ENCODE assay signal across 21 cellular contexts in the genomic region with DNA sequence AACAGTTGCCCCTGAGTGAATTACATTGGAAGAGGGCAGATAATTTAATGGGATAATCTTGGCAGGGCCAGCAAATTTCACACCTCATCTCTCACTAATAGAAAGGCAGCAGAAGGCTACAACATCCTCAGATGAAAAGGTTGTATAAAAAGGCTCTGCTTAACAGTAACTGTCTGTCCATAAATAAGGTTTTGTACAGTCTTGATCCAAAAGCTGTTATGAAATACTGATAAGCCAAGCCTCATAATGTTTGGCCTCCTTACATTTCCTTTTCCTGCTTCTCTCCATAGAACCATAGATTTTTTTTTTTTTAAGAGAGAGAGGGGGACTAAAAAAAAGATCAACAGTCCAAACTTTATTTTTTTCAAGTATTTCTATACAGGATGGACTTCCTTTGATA. TPM values are rescaled to one million over a fixed set of nuclear protein-coding genes. Genes with fewer than 3 reads are reported as not detected.
DNase-seq lines count a peak whose midpoint lies in the region; ATAC-seq and TF ChIP-seq lines count a peak whose summit lies in the region.
"Had no signal": no experiment of that assay in that cellular context is flagged by ENCODE, and none has a peak within 500 bp of the region (broad histone marks: within the 10 kb centered on the region; RNA-seq: fewer than 3 reads in every experiment).

No MANE protein-coding gene starts in this region.

- H3K9ac ChIP-seq in SK-N-SH, result no peak overlapping the region
- H3K9ac ChIP-seq: GM23248, parathyroid adenoma had no signal

- H3F3A ChIP-seq in SK-N-SH (replicated peaks; ENCODE audit: insufficient read depth), result no peaks in the 10 kb centered on the region

- no TSS peak for BruUV-seq in Panc1 (replicated peaks; lab: Mats Ljungman, UMichigan)

- no peaks in the 10 kb centered on the region for H3K79me2 ChIP-seq in SK-N-SH (ENCODE audit: insufficient read depth)

- no peaks in the 10 kb centered on the region for H3K9me3 ChIP-seq in SK-N-SH
- no peaks in the 10 kb centered on the region for H3K9me3 ChIP-seq in Panc1 (ENCODE audit: control insufficient read depth, insufficient read depth, low read depth, low read length)
- no peaks in the 10 kb centered on the region for H3K9me3 ChIP-seq in thoracic aorta

- intact Hi-C loops in Panc1 (cut with micrococcal nuclease; ENCODE audit: unreplicated experiment), result loop anchor here (10.0 kb wide), 4 partner anchors 85 to 465 kb away; no protein-coding TSS in a partner anchor

- no peak for TF ChIP-seq EP300 in SK-N-SH (IDR thresholded peaks at IDR 0.05; ENCODE audit: borderline replicate concordance in 1 of 2, low read depth in 1 of 2, low read length in 1 of 2)

- H3K4me3 ChIP-seq in SK-N-SH (ENCODE audit: low read depth in 2 of 2, low read length in 1 of 2) (no peak overlapping the region), Panc1 (ENCODE audit: low read depth in 2 of 2, low read length in 2 of 2) (no peak overlapping the region), fibroblast of villous mesenchyme (ENCODE audit: low read depth, low read length) (no peak overlapping the region), thoracic aorta (peak overlapping the region; percentile 51)
- H3K4me3 ChIP-seq: GM23248 had no signal

- H2AFZ ChIP-seq in SK-N-SH (ENCODE audit: low read depth), result no peak overlapping the region
- H2AFZ ChIP-seq: GM23248, parathyroid adenoma had no signal

- TF ChIP-seq CTCF in SK-N-SH (IDR thresholded peaks at IDR 0.05) (no peak), Panc1 (IDR thresholded peaks at IDR 0.05) (no peak), fibroblast of villous mesenchyme (IDR thresholded peaks at IDR 0.05; ENCODE audit: insufficient read depth, low read depth, low read length) (no peak), thoracic aorta (IDR thresholded peaks at IDR 0.05) (no peak)

- H3K4me1 ChIP-seq in SK-N-SH (ENCODE audit: control insufficient read depth in 1 of 2, insufficient read depth in 2 of 2, low read depth in 1 of 2, low read length in 1 of 2) (peaks cover 0 to 16% of the 10 kb centered on the region in 2 experiments; a peak in 3 of 4 replicates), Panc1 (ENCODE audit: control insufficient read depth, insufficient read depth, low read length) (peaks cover 60% of the 10 kb centered on the region), thoracic aorta (ENCODE audit: control insufficient read depth in 1 of 2, low read depth in 2 of 2) (peaks cover 41 to 81% of the 10 kb centered on the region in 2 donors)
- H3K4me1 ChIP-seq: parathyroid adenoma had no signal

- H3K36me3 ChIP-seq in SK-N-SH (replicated peaks in 1 of 2; ENCODE audit: control insufficient read depth in 1 of 2, insufficient read depth in 2 of 2, low read length in 1 of 2), result peaks cover 0 to 3% of the 10 kb centered on the region in 2 experiments
- no peaks in the 10 kb centered on the region for H3K36me3 ChIP-seq in Panc1 (ENCODE audit: control insufficient read depth, insufficient read depth, low read length)
- H3K36me3 ChIP-seq in thoracic aorta, result no peaks in the 10 kb centered on the region

- CTCF ChIA-PET in SK-N-SH (lab: Yijun Ruan, JAX), result interaction anchor here (0.7 to 2.1 kb wide), 6 partner anchors 14 to 463 kb away, joined by 3 to 7 read pairs (median 4); no protein-coding TSS in a partner anchor
- CTCF ChIA-PET in Panc1 (lab: Charles Lee), result no interaction called here

- no peak overlapping the region for H3K27ac ChIP-seq in SK-N-SH (ENCODE audit: low read depth in 2 of 2, low read length in 1 of 2)
- H3K27ac ChIP-seq in Panc1 (ENCODE audit: low read length), result peak overlapping the region; percentile 5; the same call in 1 of the 2 replicates
- peak overlapping the region in 1 of 2 donors; percentile 37 for H3K27ac ChIP-seq in thoracic aorta
- H3K27ac ChIP-seq: GM23248, parathyroid adenoma had no signal

- H4K20me1 ChIP-seq in SK-N-SH (ENCODE audit: insufficient read depth), result no peaks in the 10 kb centered on the region; the same call in 1 of the 2 replicates

- DNase-seq in SK-N-SH (no peak), Panc1 (ENCODE audit: low read depth, low spot score) (no peak), fibroblast of villous mesenchyme (ENCODE audit: low read depth) (peak; percentile 78), thoracic aorta (ENCODE audit: low spot score) (no peak), ecto neural progenitor cell (ENCODE audit: low spot score) (no peak)
- DNase-seq: ACHN; activated CD4-positive, alpha-beta T cell treated with anti-CD3 and anti-CD28 coated beads for 1 hour; activated naive CD8-positive, alpha-beta T cell treated with anti-CD3 and anti-CD28 coated beads, Interleukin-2, amount 10 ng/mL, durations not matched to agents 7 days and 5 days; C1 segment of cervical spinal cord; glutamatergic neuron; GM23248; naive thymus-derived CD4-positive, alpha-beta T cell; NCI-H1417 treated with DMSO at 0.1 percent for 48 hours; NCI-H2171 treated with DMSO at 0.1 percent for 48 hours; stimulated activated CD4-positive, alpha-beta T cell treated with anti-CD3 and anti-CD28 coated beads, Interleukin-4, amount 100 ng/mL, for 1 hour had no signal

- POLR2A ChIA-PET in SK-N-SH (lab: Yijun Ruan, JAX) (no interaction called here), Panc1 (lab: Charles Lee) (interaction anchor here (0.7 kb wide), 1 partner anchor 258 kb away, joined by 4 read pairs; no protein-coding TSS in a partner anchor)

- H3K4me2 ChIP-seq in SK-N-SH, result no peak overlapping the region

- TF ChIP-seq RAD21 in SK-N-SH (IDR thresholded peaks at IDR 0.05; ENCODE audit: low read length), result no peak

- H3K27me3 ChIP-seq in SK-N-SH (ENCODE audit: insufficient read depth) (no peaks in the 10 kb centered on the region), Panc1 (ENCODE audit: control insufficient read depth, insufficient read depth, low read length) (no peaks in the 10 kb centered on the region), thoracic aorta (replicated peaks; ENCODE audit: insufficient read depth) (no peaks in the 10 kb centered on the region)

- H3K9me2 ChIP-seq in SK-N-SH, result no peaks in the 10 kb centered on the region

- in situ Hi-C loops in Panc1 (cut with HindIII; ENCODE audit: low pct_unique_long_range_greater_than_20kb, low sequenced_read_pairs), result no loop called here

- ATAC-seq in SK-N-SH treated with all-trans-retinoic acid at 6 μM for 48 hours, result no peak
- no peak for ATAC-seq in Panc1
- no peak for ATAC-seq in thoracic aorta (ENCODE audit: insufficient number of reproducible peaks, low FRiP score, low read depth)
- no peak for ATAC-seq in GM21737 (IDR thresholded peaks at IDR 0.05; ENCODE audit: unreplicated experiment)
- no peak for ATAC-seq in GM18858 (IDR thresholded peaks at IDR 0.05; ENCODE audit: unreplicated experiment)
- ATAC-seq: activated T-helper 17 cell treated with anti-CD3 and anti-CD28 coated beads, Interleukin-2, amount 50 U/mL, for 72 hours; naive thymus-derived CD4-positive, alpha-beta T cell had no signal

TF ChIP-seq in SK-N-SH treated with all-trans-retinoic acid at 6 μM for 48 hours, 23 proteins besides CTCF, POLR2A, EP300 and RAD21:
- TF ChIP-seq ZNF70 (CRISPR knock-in tag; IDR thresholded peaks at IDR 0.05), result peak; percentile 52; the same call in 1 of the 2 replicates
- TF ChIP-seq SNAI2 (CRISPR knock-in tag; IDR thresholded peaks at IDR 0.05), result no peak

TF ChIP-seq in SK-N-SH, 30 proteins besides CTCF, POLR2A, EP300 and RAD21:
- TF ChIP-seq, protein P1, sequence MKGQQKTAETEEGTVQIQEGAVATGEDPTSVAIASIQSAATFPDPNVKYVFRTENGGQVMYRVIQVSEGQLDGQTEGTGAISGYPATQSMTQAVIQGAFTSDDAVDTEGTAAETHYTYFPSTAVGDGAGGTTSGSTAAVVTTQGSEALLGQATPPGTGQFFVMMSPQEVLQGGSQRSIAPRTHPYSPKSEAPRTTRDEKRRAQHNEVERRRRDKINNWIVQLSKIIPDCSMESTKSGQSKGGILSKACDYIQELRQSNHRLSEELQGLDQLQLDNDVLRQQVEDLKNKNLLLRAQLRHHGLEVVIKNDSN (IDR thresholded peaks at IDR 0.05; ENCODE audit: borderline replicate concordance, low read depth), result no peak
- TF ChIP-seq, protein P2, sequence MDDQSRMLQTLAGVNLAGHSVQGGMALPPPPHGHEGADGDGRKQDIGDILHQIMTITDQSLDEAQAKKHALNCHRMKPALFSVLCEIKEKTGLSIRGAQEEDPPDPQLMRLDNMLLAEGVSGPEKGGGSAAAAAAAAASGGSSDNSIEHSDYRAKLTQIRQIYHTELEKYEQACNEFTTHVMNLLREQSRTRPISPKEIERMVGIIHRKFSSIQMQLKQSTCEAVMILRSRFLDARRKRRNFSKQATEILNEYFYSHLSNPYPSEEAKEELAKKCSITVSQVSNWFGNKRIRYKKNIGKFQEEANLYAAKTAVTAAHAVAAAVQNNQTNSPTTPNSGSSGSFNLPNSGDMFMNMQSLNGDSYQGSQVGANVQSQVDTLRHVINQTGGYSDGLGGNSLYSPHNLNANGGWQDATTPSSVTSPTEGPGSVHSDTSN (IDR thresholded peaks at IDR 0.05), result no peak
- TF ChIP-seq JUND (IDR thresholded peaks at IDR 0.05), result no peak
- no peak for TF ChIP-seq GATA2 (CRISPR knock-in tag; IDR thresholded peaks at IDR 0.05)
- no peak for TF ChIP-seq FOXM1 (IDR thresholded peaks at IDR 0.05; ENCODE audit: low read depth)
- no peak for TF ChIP-seq RFX5 (IDR thresholded peaks at IDR 0.05; ENCODE audit: low read length)
- no peak for TF ChIP-seq TEAD4 (IDR thresholded peaks at IDR 0.05; ENCODE audit: borderline replicate concordance, insufficient read depth)
- TF ChIP-seq TCF12 (IDR thresholded peaks at IDR 0.05), result no peak
- TF ChIP-seq YY1 (IDR thresholded peaks at IDR 0.05; ENCODE audit: low read depth), result no peak
- no peak for TF ChIP-seq EZH2phosphoT487 (IDR thresholded peaks at IDR 0.05; ENCODE audit: borderline replicate concordance, low read depth)
- TF ChIP-seq FOXJ3 (CRISPR knock-in tag; IDR thresholded peaks at IDR 0.05), result no peak
- TF ChIP-seq SMC3 (IDR thresholded peaks at IDR 0.05; ENCODE audit: low read depth, low read length), result no peak

RNA-seq across cellular contexts. Expression of a gene that starts 6.1 kb away (rescaled TPM):
- 4.0 and 5.5 TPM in 2 replicates for polyA plus RNA-seq in SK-N-SH (2012; rRNA removed)
- polyA plus RNA-seq in SK-N-SH (2012; cell fraction: cytosol; rRNA removed), result 6.1 and 6.7 TPM in 2 replicates
- 3.8 and 5.0 TPM in 2 replicates for polyA plus RNA-seq in SK-N-SH (2012; cell fraction: nucleus; rRNA removed)
- 19.3 TPM for total RNA-seq in Panc1 (2021; ENCODE audit: unreplicated experiment)
- polyA plus RNA-seq in Panc1 (2012; ENCODE audit: insufficient read length), result 7.8 TPM
- 8.6 and 10.3 TPM in 2 replicates for total RNA-seq in fibroblast of villous mesenchyme
- 10 to 100 TPM; 41.2 to 51.8 TPM for total RNA-seq in thoracic aorta
- total RNA-seq: activated naive CD8-positive, alpha-beta T cell treated with anti-CD3 and anti-CD28 coated beads, Interleukin-2, amount 10 ng/mL, durations not matched to agents 7 days and 5 days; G401 had no signal
- polyA plus RNA-seq: naive thymus-derived CD4-positive, alpha-beta T cell had no signal
